1 cellular context compared by ENCODE assay signal in the genomic region with DNA sequence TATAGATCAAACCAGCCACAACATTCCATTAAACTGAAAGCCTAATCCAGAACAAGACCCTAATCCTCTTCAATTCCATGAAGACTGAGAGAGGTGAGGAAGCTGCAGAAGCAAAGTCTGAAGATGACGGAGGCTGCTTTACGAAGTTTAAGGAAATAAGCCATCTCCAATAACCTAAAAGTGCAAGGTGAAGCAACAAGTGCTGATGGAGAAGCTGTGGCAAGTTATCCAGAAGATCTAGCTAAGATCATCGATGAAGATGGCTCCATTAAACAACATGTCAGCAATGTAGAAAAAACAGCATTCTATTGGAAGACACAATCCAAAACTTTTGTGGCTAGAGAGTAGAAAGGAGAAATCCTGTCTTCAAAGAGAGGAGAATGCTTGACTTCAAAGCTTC.
TF ChIP-seq lines count a peak whose summit lies in the region.

No MANE protein-coding gene starts in this region.

TF ChIP-seq in HEK293, 187 proteins besides CTCF, POLR2A, EP300 and RAD21 (continued from another document):
- TF ChIP-seq, protein P1, sequence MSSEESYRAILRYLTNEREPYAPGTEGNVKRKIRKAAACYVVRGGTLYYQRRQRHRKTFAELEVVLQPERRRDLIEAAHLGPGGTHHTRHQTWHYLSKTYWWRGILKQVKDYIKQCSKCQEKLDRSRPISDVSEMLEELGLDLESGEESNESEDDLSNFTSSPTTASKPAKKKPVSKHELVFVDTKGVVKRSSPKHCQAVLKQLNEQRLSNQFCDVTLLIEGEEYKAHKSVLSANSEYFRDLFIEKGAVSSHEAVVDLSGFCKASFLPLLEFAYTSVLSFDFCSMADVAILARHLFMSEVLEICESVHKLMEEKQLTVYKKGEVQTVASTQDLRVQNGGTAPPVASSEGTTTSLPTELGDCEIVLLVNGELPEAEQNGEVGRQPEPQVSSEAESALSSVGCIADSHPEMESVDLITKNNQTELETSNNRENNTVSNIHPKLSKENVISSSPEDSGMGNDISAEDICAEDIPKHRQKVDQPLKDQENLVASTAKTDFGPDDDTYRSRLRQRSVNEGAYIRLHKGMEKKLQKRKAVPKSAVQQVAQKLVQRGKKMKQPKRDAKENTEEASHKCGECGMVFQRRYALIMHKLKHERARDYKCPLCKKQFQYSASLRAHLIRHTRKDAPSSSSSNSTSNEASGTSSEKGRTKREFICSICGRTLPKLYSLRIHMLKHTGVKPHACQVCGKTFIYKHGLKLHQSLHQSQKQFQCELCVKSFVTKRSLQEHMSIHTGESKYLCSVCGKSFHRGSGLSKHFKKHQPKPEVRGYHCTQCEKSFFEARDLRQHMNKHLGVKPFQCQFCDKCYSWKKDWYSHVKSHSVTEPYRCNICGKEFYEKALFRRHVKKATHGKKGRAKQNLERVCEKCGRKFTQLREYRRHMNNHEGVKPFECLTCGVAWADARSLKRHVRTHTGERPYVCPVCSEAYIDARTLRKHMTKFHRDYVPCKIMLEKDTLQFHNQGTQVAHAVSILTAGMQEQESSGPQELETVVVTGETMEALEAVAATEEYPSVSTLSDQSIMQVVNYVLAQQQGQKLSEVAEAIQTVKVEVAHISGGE (tag by site-specific recombination; conservative IDR thresholded peaks at IDR 0.05; ENCODE audit: low read depth) = no peak
- TF ChIP-seq SCRT2 (tag by site-specific recombination; IDR thresholded peaks at IDR 0.05) (peak; percentile 96), ZNF394 (tag by site-specific recombination; IDR thresholded peaks at IDR 0.05; ENCODE audit: borderline replicate concordance) (peak; percentile 20; the same call in 1 of the 2 replicates), ZNF221 (tag by site-specific recombination; IDR thresholded peaks at IDR 0.05; ENCODE audit: borderline replicate concordance) (no peak), ZNF214 (tag by site-specific recombination; IDR thresholded peaks at IDR 0.05; ENCODE audit: borderline replicate concordance) (no peak), ZNF626 (tag by site-specific recombination; IDR thresholded peaks at IDR 0.05) (no peak), SETDB1 (IDR thresholded peaks at IDR 0.05; ENCODE audit: insufficient read length, low read length) (no peak)
